Comparison of ENCODE assay signal across 20 cellular contexts in the genomic region with DNA sequence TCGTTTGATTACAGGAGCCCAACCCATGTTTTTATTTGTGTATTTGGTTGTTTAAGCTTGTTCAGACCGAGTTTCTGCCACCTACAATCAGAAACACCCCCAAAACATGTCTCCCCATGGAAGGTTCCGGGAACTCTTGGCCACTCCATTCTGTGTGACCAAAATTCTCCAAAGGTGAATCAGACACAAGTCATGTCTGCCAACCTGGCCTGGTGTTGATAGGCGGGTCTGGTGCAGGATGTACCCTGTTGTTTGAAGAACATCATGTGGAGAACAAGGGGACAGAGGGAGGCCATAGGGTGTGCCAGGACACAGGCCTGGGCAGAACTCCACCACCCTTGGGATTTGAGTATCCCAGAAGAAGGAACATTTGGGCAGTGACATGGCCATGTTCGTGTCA. TPM values are rescaled to one million over a fixed set of nuclear protein-coding genes. Genes with fewer than 3 reads are reported as not detected.
DNase-seq lines count a peak whose midpoint lies in the region; ATAC-seq and TF ChIP-seq lines count a peak whose summit lies in the region.
"Had no signal": no experiment of that assay in that cellular context is flagged by ENCODE, and none has a peak within 500 bp of the region (broad histone marks: within the 10 kb centered on the region; RNA-seq: fewer than 3 reads in every experiment).

No MANE protein-coding gene starts in this region.

- H3K4me1 ChIP-seq in DND-41 (ENCODE audit: insufficient read depth, low read length), result peaks cover 9% of the 10 kb centered on the region
- peaks cover 0 to 16% of the 10 kb centered on the region in 2 donors for H3K4me1 ChIP-seq in naive thymus-derived CD4-positive, alpha-beta T cell (ENCODE audit: control insufficient read depth in 2 of 2, insufficient read depth in 2 of 2, low read length in 2 of 2)
- H3K4me1 ChIP-seq: transverse colon had no signal

- no peak overlapping the region for H3K9ac ChIP-seq in DND-41 (ENCODE audit: low read depth, low read length)
- H3K9ac ChIP-seq in SK-N-MC (ENCODE audit: insufficient read length), result no peak overlapping the region
- H3K9ac ChIP-seq: neural progenitor cell had no signal

- H3K27ac Mint-ChIP-seq in naive thymus-derived CD4-positive, alpha-beta T cell, result peak overlapping the region in 5 of 9 donors; percentile 54 to 91 (median 83)
- H3K27ac Mint-ChIP-seq: activated CD8-positive, alpha-beta memory T cell treated with anti-CD3 and anti-CD28 coated beads, Interleukin-2, amount 10 ng/mL, durations not matched to agents 7 days and 5 days; activated T-helper 1 cell treated with anti-CD3 and anti-CD28 coated beads, Interleukin-12 subunit alpha, Interleukin-12 subunit beta, Interleukin-2, Interleukin-4 antibody, amounts not matched to agents 30 ng/mL and 10 ng/mL and 1 ng/mL, durations not matched to agents 14 hours and 24 hours and 36 hours had no signal

- H3K36me3 ChIP-seq in DND-41 (ENCODE audit: insufficient read depth, low read length), result no peaks in the 10 kb centered on the region
- no peaks in the 10 kb centered on the region for H3K36me3 ChIP-seq in SK-N-MC (ENCODE audit: insufficient read depth, low read length)
- no peaks in the 10 kb centered on the region for H3K36me3 ChIP-seq in naive thymus-derived CD4-positive, alpha-beta T cell (ENCODE audit: control insufficient read depth in 2 of 3, insufficient read depth in 3 of 3, low read length in 3 of 3)
- H3K36me3 ChIP-seq: neural progenitor cell, transverse colon had no signal

- H3K36me3 Mint-ChIP-seq in naive thymus-derived CD4-positive, alpha-beta T cell, result no peaks in the 10 kb centered on the region
- H3K36me3 Mint-ChIP-seq: activated CD8-positive, alpha-beta memory T cell treated with anti-CD3 and anti-CD28 coated beads, Interleukin-2, amount 10 ng/mL, durations not matched to agents 7 days and 5 days; WTC11 had no signal

- H3K4me3 ChIP-seq in DND-41 (ENCODE audit: low read depth in 1 of 2, low read length in 2 of 2) (no peak overlapping the region), SK-N-MC (no peak overlapping the region)
- H3K4me3 ChIP-seq in naive thymus-derived CD4-positive, alpha-beta T cell (ENCODE audit: low read length), result no peak overlapping the region
- H3K4me3 ChIP-seq: neural progenitor cell, transverse colon had no signal

- H2AFZ ChIP-seq in DND-41 (ENCODE audit: low read depth, low read length), result no peak overlapping the region
- H2AFZ ChIP-seq: neural progenitor cell had no signal

- H3K9me3 Mint-ChIP-seq in naive thymus-derived CD4-positive, alpha-beta T cell, result peaks cover 0 to 3% (median 0%) of the 10 kb centered on the region in 11 donors
- H3K9me3 Mint-ChIP-seq: activated naive CD8-positive, alpha-beta T cell treated with anti-CD3 and anti-CD28 coated beads for 36 hours; activated T-helper 1 cell treated with anti-CD3 and anti-CD28 coated beads, Interleukin-12 subunit alpha, Interleukin-12 subunit beta, Interleukin-2, Interleukin-4 antibody, amounts not matched to agents 30 ng/mL and 10 ng/mL and 1 ng/mL, durations not matched to agents 14 hours and 24 hours and 36 hours; central memory CD8-positive, alpha-beta T cell; WTC11 had no signal

- peaks cover 0 to 20% (median 0%) of the 10 kb centered on the region in 5 donors for H3K27me3 Mint-ChIP-seq in naive thymus-derived CD4-positive, alpha-beta T cell
- H3K27me3 Mint-ChIP-seq: activated naive CD8-positive, alpha-beta T cell treated with anti-CD3 and anti-CD28 coated beads for 36 hours had no signal

- CTCF ChIA-PET in naive thymus-derived CD4-positive, alpha-beta T cell (lab: Charles Lee), result no interaction called here

- peaks cover 11 to 31% (median 23%) of the 10 kb centered on the region in 7 donors for H3K4me1 Mint-ChIP-seq in naive thymus-derived CD4-positive, alpha-beta T cell

- no peak for DNase-seq in DND-41
- no peak for DNase-seq in SK-N-MC (ENCODE audit: low read depth, low spot score)
- no peak for DNase-seq in naive thymus-derived CD4-positive, alpha-beta T cell
- DNase-seq in stimulated activated CD4-positive, alpha-beta T cell treated with anti-CD3 and anti-CD28 coated beads, Interleukin-4, amount 100 ng/mL, for 24 hours, result no peak
- DNase-seq: activated CD8-positive, alpha-beta memory T cell treated with anti-CD3 and anti-CD28 coated beads, Interleukin-2, amount 10 ng/mL, durations not matched to agents 7 days and 5 days; COR-L47; islet precursor cell; NCI-H1417 treated with DMSO at 0.1 percent for 48 hours; transverse colon had no signal

- H3K27ac ChIP-seq in C4-2B (peak overlapping the region; percentile 86), DND-41 (ENCODE audit: low read length) (no peak overlapping the region), SK-N-MC (peak overlapping the region; percentile 67; the same call in 1 of the 2 replicates)
- H3K27ac ChIP-seq in naive thymus-derived CD4-positive, alpha-beta T cell (ENCODE audit: low read depth, low read length), result no peak overlapping the region
- H3K27ac ChIP-seq: neural progenitor cell, transverse colon had no signal

- H3K4me2 ChIP-seq in DND-41 (ENCODE audit: insufficient read depth, low read length), result 0 out of 2 replicates have a peak overlapping the region, but pooled peaks have one; percentile 44
- H3K4me2 ChIP-seq: neural progenitor cell had no signal

- no peak for TF ChIP-seq CTCF in C4-2B (conservative IDR thresholded peaks at IDR 0.05)
- no peak for TF ChIP-seq CTCF in DND-41 (IDR thresholded peaks at IDR 0.05; ENCODE audit: borderline replicate concordance, extremely low read depth, low read length, poor library complexity, severe bottlenecking)

- intact Hi-C loops in naive thymus-derived CD4-positive, alpha-beta T cell (cut with micrococcal nuclease), result no loop called here

- ATAC-seq in DND-41 (ENCODE audit: insufficient read depth, low read depth) (no peak), HG02973 (IDR thresholded peaks at IDR 0.05; ENCODE audit: unreplicated experiment) (no peak), GM21528 (IDR thresholded peaks at IDR 0.05; ENCODE audit: low FRiP score, unreplicated experiment) (no peak)
- no peak for ATAC-seq in naive thymus-derived CD4-positive, alpha-beta T cell
- ATAC-seq: activated CD8-positive, alpha-beta memory T cell treated with anti-CD3 and anti-CD28 coated beads, Interleukin-2, amount 10 ng/mL, durations not matched to agents 7 days and 5 days had no signal

- H3K9me3 ChIP-seq in DND-41 (ENCODE audit: insufficient read depth, low read length, severe bottlenecking) (no peaks in the 10 kb centered on the region), SK-N-MC (ENCODE audit: low read depth, low read length) (no peaks in the 10 kb centered on the region; the same call in 1 of the 2 replicates)
- H3K9me3 ChIP-seq in naive thymus-derived CD4-positive, alpha-beta T cell (ENCODE audit: control insufficient read depth in 2 of 3, low read length in 3 of 3), result no peaks in the 10 kb centered on the region
- H3K9me3 ChIP-seq: transverse colon had no signal

- H3K79me2 ChIP-seq in DND-41 (ENCODE audit: insufficient read depth, low read length), result no peaks in the 10 kb centered on the region

- peaks cover 29% of the 10 kb centered on the region for H3K27me3 ChIP-seq in DND-41 (ENCODE audit: insufficient read depth, low read length, poor library complexity)
- H3K27me3 ChIP-seq in naive thymus-derived CD4-positive, alpha-beta T cell (ENCODE audit: control insufficient read depth in 2 of 2, insufficient read depth in 2 of 2, low read length in 2 of 2), result no peaks in the 10 kb centered on the region
- H3K27me3 ChIP-seq: neural progenitor cell had no signal

- peak overlapping the region in 6 of 10 donors; percentile 17 to 80 (median 74) for H3K4me3 Mint-ChIP-seq in naive thymus-derived CD4-positive, alpha-beta T cell
- H3K4me3 Mint-ChIP-seq: activated CD8-positive, alpha-beta memory T cell treated with anti-CD3 and anti-CD28 coated beads, Interleukin-2, amount 10 ng/mL, durations not matched to agents 7 days and 5 days; activated naive CD8-positive, alpha-beta T cell treated with anti-CD3 and anti-CD28 coated beads for 36 hours; activated T-helper 1 cell treated with anti-CD3 and anti-CD28 coated beads, Interleukin-12 subunit alpha, Interleukin-12 subunit beta, Interleukin-2, Interleukin-4 antibody, amounts not matched to agents 30 ng/mL and 10 ng/mL and 1 ng/mL, durations not matched to agents 14 hours and 24 hours and 36 hours; central memory CD8-positive, alpha-beta T cell; WTC11 had no signal

- POLR2A ChIA-PET in naive thymus-derived CD4-positive, alpha-beta T cell (lab: Charles Lee), result no interaction called here

- H4K20me1 ChIP-seq in DND-41 (ENCODE audit: insufficient read depth, low read length), result no peaks in the 10 kb centered on the region

RNA-seq across cellular contexts. Expression of a gene that starts 33.5 kb away (rescaled TPM):
- 1 to 10 TPM in 2 of 5 experiments, under 1 TPM in 1, not detected in 2; 0.10 to 1.6 (median 1.2) TPM for total RNA-seq in naive thymus-derived CD4-positive, alpha-beta T cell
- under 1 TPM; 0.08 to 0.10 TPM for polyA plus RNA-seq in naive thymus-derived CD4-positive, alpha-beta T cell
- total RNA-seq: activated T-helper 1 cell treated with anti-CD3 and anti-CD28 coated beads, Interleukin-12 subunit alpha, Interleukin-12 subunit beta, Interleukin-2, Interleukin-4 antibody, amounts not matched to agents 30 ng/mL and 10 ng/mL and 1 ng/mL, durations not matched to agents 14 hours and 24 hours and 36 hours; dermis blood vessel endothelial cell; lung microvascular endothelial cell; NCI-H460 had no signal

Comparison
In these comparisons a context has a peak if more than half of its experiments do, and no peak if none do; other contexts are left out.
1. H3K27ac ChIP-seq: peak in C4-2B (single experiment) and SK-N-MC (single experiment); none in DND-41 (single experiment) and naive thymus-derived CD4-positive, alpha-beta T cell (single experiment).